Comparison of ENCODE assay signal across 8 cellular contexts in genomic region chr16:569445-570254, GRCh38. TPM values are rescaled to one million over a fixed set of nuclear protein-coding genes. Genes with fewer than 3 reads are reported as not detected.
DNase-seq lines count a peak whose midpoint lies in the region; ATAC-seq and TF ChIP-seq lines count a peak whose summit lies in the region.

Gene PIGQ, plus strand, starts transcription at chr16:569968. Its CDS starts 4,107 bp downstream, at chr16:574075.

- H3K4me3 ChIP-seq in Panc1 (ENCODE audit: low read depth in 2 of 2, low read length in 2 of 2) (peak within 1 kb of the TSS; percentile 62 to 87), fibroblast of mammary gland (ENCODE audit: control insufficient read depth, low read depth, low read length) (peak within 1 kb of the TSS; percentile 71)

- peak within 1 kb of the TSS; percentile 93 for H3K27ac ChIP-seq in Panc1 (ENCODE audit: low read length)

- H3K27me3 Mint-ChIP-seq in natural killer cell (ENCODE audit: low read depth in 2 of 2) = no peaks in the 10 kb centered on the region

- POLR2A ChIA-PET in Panc1 (lab: Charles Lee) = no interaction called here

- ATAC-seq in HG02610 (IDR thresholded peaks at IDR 0.05; ENCODE audit: unreplicated experiment) (peak; percentile 47), Panc1 (peak; percentile 67), natural killer cell (peak; percentile 77 to 90 (median 87)), GM21526 (IDR thresholded peaks at IDR 0.05; ENCODE audit: low FRiP score, unreplicated experiment) (no peak)
- ATAC-seq in stimulated activated naive CD8-positive, alpha-beta T cell treated with anti-CD3 and anti-CD28 coated beads, Interleukin-15, Interleukin-2, amounts not matched to agents 100 U/mL and 50 U/mL, for 24 hours = peak; percentile 78

- no TSS peak for BruUV-seq in Panc1 (replicated peaks; lab: Mats Ljungman, UMichigan)

- in situ Hi-C loops in Panc1 (cut with HindIII; ENCODE audit: low pct_unique_long_range_greater_than_20kb, low sequenced_read_pairs) = no loop called here

- H3K36me3 Mint-ChIP-seq in natural killer cell = no peaks in the 10 kb centered on the region

- H3K27ac Mint-ChIP-seq in natural killer cell = peak within 1 kb of the TSS; percentile 83 to 88

- peaks cover 50% of the 10 kb centered on the region for H3K4me1 ChIP-seq in Panc1 (ENCODE audit: control insufficient read depth, insufficient read depth, low read length)

- H3K4me1 Mint-ChIP-seq in natural killer cell = peaks cover 16 to 33% of the 10 kb centered on the region in 2 donors

- H3K27me3 ChIP-seq in Panc1 (ENCODE audit: control insufficient read depth, insufficient read depth, low read length) = no peaks in the 10 kb centered on the region

- no peaks in the 10 kb centered on the region for H3K9me3 Mint-ChIP-seq in natural killer cell

- peak within 1 kb of the TSS; percentile 85 for H3K4me3 Mint-ChIP-seq in natural killer cell

- intact Hi-C loops in Panc1 (cut with micrococcal nuclease; ENCODE audit: unreplicated experiment) (no loop called here), natural killer cell (cut with micrococcal nuclease) (loop anchor here (1.0 kb wide), 1 partner anchor 20 kb away; no protein-coding TSS in a partner anchor)

- H3K9me3 ChIP-seq in Panc1 (ENCODE audit: control insufficient read depth, insufficient read depth, low read depth, low read length) = no peaks in the 10 kb centered on the region

- CTCF ChIA-PET in Panc1 (lab: Charles Lee) = no interaction called here

- TF ChIP-seq CTCF in Panc1 (IDR thresholded peaks at IDR 0.05) (no peak), fibroblast of mammary gland (conservative IDR thresholded peaks at IDR 0.05; ENCODE audit: control insufficient read depth, insufficient read depth, low read depth, low read length) (no peak), natural killer cell (IDR thresholded peaks at IDR 0.05) (no peak)

- DNase-seq in ELR (ENCODE audit: low read depth) (peak; percentile 68), Panc1 (ENCODE audit: low read depth, low spot score) (no peak), fibroblast of mammary gland (ENCODE audit: low read depth) (peak; percentile 44), natural killer cell (peak; percentile 56)
- peak; percentile 68 for DNase-seq in activated effector memory CD4-positive, alpha-beta T cell treated with Interleukin-2 at 50 U/mL for 16 hours
- DNase-seq in stimulated activated naive CD8-positive, alpha-beta T cell treated with anti-CD3 and anti-CD28 coated beads, Interleukin-15, Interleukin-2, amounts not matched to agents 100 U/mL and 50 U/mL, for 24 hours = peak; percentile 78

- H3K36me3 ChIP-seq in Panc1 (ENCODE audit: control insufficient read depth, insufficient read depth, low read length) = no peaks in the 10 kb centered on the region

RNA-seq across cellular contexts. Expression of gene PIGQ, which starts in this region (rescaled TPM):
- total RNA-seq in Panc1 (2021; ENCODE audit: unreplicated experiment) = 83.5 TPM
- 84.1 TPM for polyA plus RNA-seq in Panc1 (2012; ENCODE audit: insufficient read length)
- total RNA-seq in natural killer cell = 10 to 100 TPM; 27.6 to 40.5 (median 37.0) TPM
